Comparison of ENCODE assay signal across 1 cellular context in genomic region chr1:235971571-235972315, GRCh38.
TF ChIP-seq lines count a peak whose summit lies in the region.

No MANE protein-coding gene starts in this region.

TF ChIP-seq in GM12878, 131 proteins besides CTCF, POLR2A, EP300 and RAD21 (continued from another document and continues in another):
- TF ChIP-seq ZBTB11 (CRISPR knock-in tag; IDR thresholded peaks at IDR 0.05) (no peak), SIX5 (IDR thresholded peaks at IDR 0.05; ENCODE audit: low read depth, low read length, severe bottlenecking) (no peak), MAX (IDR thresholded peaks at IDR 0.05; ENCODE audit: low read depth, low read length) (no peak), ESRRA (IDR thresholded peaks at IDR 0.05; ENCODE audit: low read length) (no peak), CREM (IDR thresholded peaks at IDR 0.05; ENCODE audit: low read depth) (no peak), PRDM15 (CRISPR knock-in tag; IDR thresholded peaks at IDR 0.05) (no peak), REST (IDR thresholded peaks at IDR 0.05; ENCODE audit: low read depth, low read length) (0 out of 2 replicates have a peak, but pooled peaks have one; percentile 16), MEF2A (IDR thresholded peaks at IDR 0.05; ENCODE audit: insufficient read depth, low read depth, low read length) (peak; percentile 48; the same call in 1 of the 2 replicates), BMI1 (IDR thresholded peaks at IDR 0.05; ENCODE audit: borderline replicate concordance) (no peak), SMARCA5 (IDR thresholded peaks at IDR 0.05) (0 out of 2 replicates have a peak, but pooled peaks have one; percentile 24), ATF3 (IDR thresholded peaks at IDR 0.05; ENCODE audit: borderline replicate concordance, extremely low read depth, low read depth, low read length) (peak; percentile 21; the same call in 1 of the 2 replicates), SUZ12 (IDR thresholded peaks at IDR 0.05; ENCODE audit: unreplicated experiment) (no peak), KDM1A (IDR thresholded peaks at IDR 0.05; ENCODE audit: borderline replicate concordance) (no peak), ZZZ3 (IDR thresholded peaks at IDR 0.05; ENCODE audit: control insufficient read depth, insufficient read length, low read depth) (no peak), BCL11A (IDR thresholded peaks at IDR 0.05; ENCODE audit: low read depth, low read length) (no peak), CHD2 (IDR thresholded peaks at IDR 0.05; ENCODE audit: borderline replicate concordance, low read depth, low read length) (no peak), SP1 (IDR thresholded peaks at IDR 0.05; ENCODE audit: low read depth, low read length) (no peak), FOXK2 (IDR thresholded peaks at IDR 0.05) (no peak), CREB1 (IDR thresholded peaks at IDR 0.05; ENCODE audit: low read depth) (no peak), SPI1 (IDR thresholded peaks at IDR 0.05; ENCODE audit: borderline replicate concordance, insufficient read depth, low read depth, low read length) (peak; percentile 26; the same call in 1 of the 2 replicates), CEBPB (IDR thresholded peaks at IDR 0.05; ENCODE audit: borderline replicate concordance in 1 of 2, low read depth in 2 of 2, low read length in 2 of 2) (no peak), NR2C1 (IDR thresholded peaks at IDR 0.05) (no peak), SREBF1 (IDR thresholded peaks at IDR 0.05; ENCODE audit: low read length) (no peak), NFXL1 (IDR thresholded peaks at IDR 0.05; ENCODE audit: borderline replicate concordance) (no peak), ATF7 (IDR thresholded peaks at IDR 0.05; ENCODE audit: low read depth) (peak; percentile 17; the same call in 1 of the 2 replicates), IRF5 (IDR thresholded peaks at IDR 0.05; ENCODE audit: borderline replicate concordance) (no peak), MLLT1 (IDR thresholded peaks at IDR 0.05) (peak; percentile 45; the same call in 1 of the 2 replicates), PBX3 (IDR thresholded peaks at IDR 0.05; ENCODE audit: insufficient replicate concordance, low read depth, low read length) (no peak), CEBPZ (IDR thresholded peaks at IDR 0.05; ENCODE audit: low read depth, low read length) (no peak), ZBTB33 (IDR thresholded peaks at IDR 0.05) (no peak)
